18 cellular contexts compared by ENCODE assay signal in the genomic region with DNA sequence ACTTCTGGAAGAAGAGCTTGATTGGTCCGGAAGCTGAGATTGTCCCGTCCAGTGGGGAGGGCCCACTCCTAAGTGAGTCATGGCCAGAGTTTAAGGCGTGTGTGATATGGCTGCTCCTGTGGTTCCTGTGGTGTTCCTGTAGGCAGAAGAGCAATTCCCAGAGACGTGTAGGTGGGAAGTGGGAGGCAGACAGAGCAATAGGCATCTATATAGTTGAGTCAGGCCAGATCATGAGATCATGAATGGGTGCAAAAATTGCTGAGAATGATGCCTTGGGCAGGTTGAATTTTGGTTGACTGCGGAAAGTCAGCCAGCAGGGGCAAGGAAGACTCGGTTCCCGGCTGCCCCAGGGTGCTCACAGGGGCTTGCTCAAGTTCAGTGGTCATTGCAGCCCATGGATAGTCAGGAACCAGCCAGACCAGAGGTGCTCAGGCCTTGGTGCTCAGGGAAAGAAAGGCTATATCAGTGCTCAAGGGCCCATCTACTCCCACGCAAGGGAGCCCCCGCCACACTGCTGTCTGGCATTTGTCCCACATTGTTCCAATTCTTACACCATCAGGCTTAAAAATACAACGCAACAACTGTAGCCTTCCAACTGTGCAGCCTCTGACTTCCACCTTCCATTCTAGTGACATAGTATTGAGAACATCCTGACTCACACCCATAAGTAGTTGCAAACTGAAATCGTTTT. TPM values are rescaled to one million over a fixed set of nuclear protein-coding genes. Genes with fewer than 3 reads are reported as not detected.
A peak's percentile ranks its signal among the peaks of the same experiment; 100 is the strongest.
DNase-seq lines count a peak whose midpoint lies in the region; ATAC-seq and TF ChIP-seq lines count a peak whose summit lies in the region.
"Had no signal": no experiment of that assay in that cellular context is flagged by ENCODE, and none has a peak within 500 bp of the region (broad histone marks: within the 10 kb centered on the region; RNA-seq: fewer than 3 reads in every experiment).

No MANE protein-coding gene starts in this region.

- intact Hi-C loops in heart left ventricle (cut with DNase I) (no loop called here), Right ventricle myocardium inferior (cut with DNase I) (no loop called here), left cardiac atrium (cut with DNase I) (no loop called here), uterus (cut with DNase I; ENCODE audit: low total_unique reads) (no loop called here), sciatic nerve (cut with DNase I) (no loop called here)

- DNase-seq in heart left ventricle: peak in 2 of 5 donors; percentile 36 to 42
- no peak for DNase-seq in Right ventricle myocardium inferior (ENCODE audit: missing footprints)
- DNase-seq in amniotic stem cell (lab: John Stamatoyannopoulos, UW): peak; percentile 26
- peak; percentile 32 for DNase-seq in left cardiac atrium
- peak; percentile 22 to 36 for DNase-seq in uterus
- no peak for DNase-seq in activated T-cell treated with anti-CD3 and anti-CD28 coated beads for 4 hours
- no peak for DNase-seq in sciatic nerve (ENCODE audit: low spot score)
- DNase-seq: ACHN; activated T-cell treated with anti-CD3 and anti-CD28 coated beads, Interleukin-2, amount 50 U/mL, for 1 hour; central memory CD4-positive, alpha-beta T cell; esophagus squamous epithelium; NCI-H2081 treated with DMSO at 0.1 percent for 48 hours; stimulated activated CD4-positive, alpha-beta T cell treated with anti-CD3 and anti-CD28 coated beads, Interleukin-1b, Interleukin-23, amount 100 ng/mL, for 48 hours; stimulated activated naive CD4-positive, alpha-beta T cell treated with Interleukin-2 at 50 U/mL for 16 hours had no signal

- H3K27me3 ChIP-seq in heart left ventricle: no peaks in the 10 kb centered on the region
- H3K27me3 ChIP-seq in uterus: no peaks in the 10 kb centered on the region
- H3K27me3 ChIP-seq: esophagus squamous epithelium, neural progenitor cell had no signal

- TF ChIP-seq CTCF in heart left ventricle (IDR thresholded peaks at IDR 0.05) (no peak), uterus (IDR thresholded peaks at IDR 0.05) (no peak)

- no peak overlapping the region for H3K4me3 ChIP-seq in heart left ventricle
- no peak overlapping the region for H3K4me3 ChIP-seq in uterus
- H3K4me3 ChIP-seq: esophagus squamous epithelium, neural progenitor cell had no signal

- no peaks in the 10 kb centered on the region for H3K36me3 ChIP-seq in heart left ventricle
- H3K36me3 ChIP-seq in uterus: no peaks in the 10 kb centered on the region
- H3K36me3 ChIP-seq: esophagus squamous epithelium, neural progenitor cell had no signal

- H3K27ac ChIP-seq in heart left ventricle: peak overlapping the region in 5 of 12 donors; percentile 19 to 51 (median 29)
- H3K27ac ChIP-seq in uterus: no peak overlapping the region
- H3K27ac ChIP-seq: esophagus squamous epithelium, neural progenitor cell, VCaP had no signal

- 63 to 66% (median 65%) methylated on average over 11 of the region's 11 CpGs for WGBS in heart left ventricle, 4 donors

- peaks cover 0 to 12% (median 6%) of the 10 kb centered on the region in 12 donors for H3K9me3 ChIP-seq in heart left ventricle
- no peaks in the 10 kb centered on the region for H3K9me3 ChIP-seq in uterus

- ATAC-seq in heart left ventricle (peak; percentile 36 to 87 (median 77)), Right ventricle myocardium inferior (no peak), left cardiac atrium (peak; percentile 70 to 76), GM21825 (IDR thresholded peaks at IDR 0.05; ENCODE audit: unreplicated experiment) (no peak), sciatic nerve (no peak)
- ATAC-seq: Panc1 had no signal

- TF ChIP-seq POLR2A in heart left ventricle (IDR thresholded peaks at IDR 0.05) (no peak), uterus (IDR thresholded peaks at IDR 0.05) (no peak)

- H3K4me1 ChIP-seq in heart left ventricle (peaks cover 0 to 22% (median 0%) of the 10 kb centered on the region in 12 donors), uterus (no peaks in the 10 kb centered on the region)
- H3K4me1 ChIP-seq: esophagus squamous epithelium, neural progenitor cell had no signal

RNA-seq across cellular contexts. Expression of gene GSN, which starts 21.0 kb away (rescaled TPM):
- total RNA-seq in heart left ventricle (1,000 to 10,000 TPM in 2 of 9 donors, 100 to 1,000 TPM in 7; 422 to 2,088 (median 703) TPM), Right ventricle myocardium inferior (966 TPM), left cardiac atrium (1,000 to 10,000 TPM in 1 of 2 donors, 100 to 1,000 TPM in 1; 881 to 1,287 TPM), uterus (1,000 to 10,000 TPM in 2 of 4 donors, 100 to 1,000 TPM in 2; 567 to 1,619 (median 884) TPM), sciatic nerve (1,757 TPM)
- polyA plus RNA-seq in heart left ventricle: 100 to 1,000 TPM; 379 to 481 TPM

RNA-seq across cellular contexts. Expression of gene RAB14, which starts 45.3 kb away (rescaled TPM):
- total RNA-seq in heart left ventricle (10 to 100 TPM; 23.9 to 66.9 (median 51.7) TPM), Right ventricle myocardium inferior (52.6 TPM), left cardiac atrium (10 to 100 TPM; 44.1 to 49.3 TPM), uterus (10 to 100 TPM; 13.6 to 69.0 (median 52.9) TPM), sciatic nerve (67.7 TPM)
- 10 to 100 TPM; 15.8 to 37.0 TPM for polyA plus RNA-seq in heart left ventricle

Comparison
In these comparisons a context has a peak if more than half of its experiments do, and no peak if none do; other contexts are left out.
1. ATAC-seq: peak in heart left ventricle (4 of 4) and left cardiac atrium (2 of 2); none in Right ventricle myocardium inferior (single experiment), GM21825 (single experiment) and sciatic nerve (single experiment).
2. DNase-seq: peak in amniotic stem cell (single experiment), left cardiac atrium (single experiment) and uterus (2 of 2); none in Right ventricle myocardium inferior (single experiment), activated T-cell treated with anti-CD3 and anti-CD28 coated beads for 4 hours (single experiment) and sciatic nerve (single experiment).